Comparison of ENCODE assay signal across 8 cellular contexts in the genomic region with DNA sequence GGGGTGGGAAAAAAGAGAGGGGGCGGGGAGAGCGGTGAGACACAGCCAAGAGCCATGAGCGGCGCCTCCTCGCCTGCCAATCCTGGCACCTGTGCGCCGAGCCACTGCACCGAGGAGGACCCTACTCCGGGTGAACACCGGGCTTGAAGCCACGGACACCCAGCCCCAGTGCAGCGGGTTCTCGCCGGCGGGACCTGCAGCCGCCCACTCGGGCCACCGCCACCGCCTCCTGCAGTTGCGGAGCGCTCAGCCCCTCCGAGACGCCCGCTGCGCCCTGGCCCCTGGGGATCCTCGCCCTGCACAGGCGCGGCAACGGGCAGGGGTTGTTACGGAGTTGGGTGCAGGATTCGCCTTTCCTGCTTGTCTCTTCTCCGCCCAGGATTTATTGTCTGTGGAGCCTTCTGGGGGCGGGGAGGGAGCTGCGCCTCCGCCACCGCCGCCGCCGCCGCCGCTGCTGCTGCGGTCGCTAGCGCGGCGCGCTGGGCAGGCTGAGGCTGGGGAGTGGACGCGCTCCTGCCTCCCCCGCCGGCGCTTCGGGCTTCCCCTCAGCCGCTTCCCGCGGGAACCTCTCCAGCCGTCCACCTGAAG. TPM values are rescaled to one million over a fixed set of nuclear protein-coding genes. Genes with fewer than 3 reads are reported as not detected.
A peak's percentile ranks its signal among the peaks of the same experiment; 100 is the strongest.
DNase-seq lines count a peak whose midpoint lies in the region; ATAC-seq and TF ChIP-seq lines count a peak whose summit lies in the region.

Gene LRRC7 (plus strand): TSS at position 76 of the 588 bp plus-strand sequence. CDS start 718 bp downstream, outside the sequence.

- peak within 1 kb of the TSS; percentile 69 for H3K56ac ChIP-seq in mesendoderm (ENCODE audit: low read length)

- no CpG with 5 or more reads among the region's 57 CpGs for WGBS in mesendoderm (ENCODE audit: extremely low coverage, insufficient coverage, low lambda C conversion rate)
- WGBS in upper lobe of left lung, 2 donors = 7 to 10% methylated on average over 6 to 37 of the region's 57 CpGs

- peaks cover 15% of the 10 kb centered on the region for H3K27me3 ChIP-seq in mesendoderm (ENCODE audit: insufficient read depth, low read length, poor library complexity)
- peaks cover 0 to 23% (median 10%) of the 10 kb centered on the region in 4 donors for H3K27me3 ChIP-seq in upper lobe of left lung

- no peak within 1 kb of the TSS for H4K8ac ChIP-seq in mesendoderm (ENCODE audit: low read depth, low read length)

- ATAC-seq in HG03354 (IDR thresholded peaks at IDR 0.05; ENCODE audit: poor library complexity, severe bottlenecking, unreplicated experiment) (peak; percentile 28), upper lobe of left lung (ENCODE audit: low FRiP score in 2 of 2) (peak in 1 of 2 donors; percentile 62)

- no peak within 1 kb of the TSS for H2BK15ac ChIP-seq in mesendoderm (replicated peaks; ENCODE audit: low read depth)

- no peak within 1 kb of the TSS for H3K27ac ChIP-seq in SK-N-MC
- no peak within 1 kb of the TSS for H3K27ac ChIP-seq in mesendoderm (ENCODE audit: low read depth, low read length)
- H3K27ac ChIP-seq in upper lobe of left lung = no peak within 1 kb of the TSS

- no peak within 1 kb of the TSS for H3K4ac ChIP-seq in mesendoderm (ENCODE audit: low read depth, low read length)

- H3K18ac ChIP-seq in mesendoderm (ENCODE audit: low read length) = no peak within 1 kb of the TSS

- H2AK5ac ChIP-seq in mesendoderm (ENCODE audit: low read length) = no peak within 1 kb of the TSS

- no peak for TF ChIP-seq EP300 in upper lobe of left lung (IDR thresholded peaks at IDR 0.05)

- H3K23ac ChIP-seq in mesendoderm (ENCODE audit: low read length) = no peak within 1 kb of the TSS

- H3K9me3 ChIP-seq in SK-N-MC (ENCODE audit: low read depth, low read length) (no peaks in the 10 kb centered on the region), upper lobe of left lung (no peaks in the 10 kb centered on the region)

- no peaks in the 10 kb centered on the region for H3K79me2 ChIP-seq in mesendoderm (ENCODE audit: control insufficient read depth, insufficient read depth, low read length)

- H3K4me1 ChIP-seq in mesendoderm (ENCODE audit: control insufficient read depth, low read depth, low read length) (no peaks in the 10 kb centered on the region), upper lobe of left lung (peaks cover 10 to 31% (median 15%) of the 10 kb centered on the region in 4 donors)

- in situ Hi-C loops in G401 (cut with HindIII; ENCODE audit: low sequenced_read_pairs) = no loop called here

- TF ChIP-seq CTCF in epithelial cell of proximal tubule (conservative IDR thresholded peaks at IDR 0.05; ENCODE audit: low read depth, low read length) = no peak
- no peak for TF ChIP-seq CTCF in upper lobe of left lung (IDR thresholded peaks at IDR 0.05)

- H3K36me3 ChIP-seq in SK-N-MC (ENCODE audit: insufficient read depth, low read length) (no peaks in the 10 kb centered on the region), mesendoderm (ENCODE audit: control insufficient read depth, insufficient read depth, low read length) (no peaks in the 10 kb centered on the region), upper lobe of left lung (no peaks in the 10 kb centered on the region)

- peak within 1 kb of the TSS; percentile 79 for H3K4me3 ChIP-seq in SK-N-MC
- H3K4me3 ChIP-seq in epithelial cell of proximal tubule (ENCODE audit: low read depth, low read length) = peak within 1 kb of the TSS; percentile 59
- H3K4me3 ChIP-seq in mesendoderm (ENCODE audit: low read length) = peak within 1 kb of the TSS; percentile 49
- H3K4me3 ChIP-seq in upper lobe of left lung = peak within 1 kb of the TSS in 3 of 4 donors; percentile 31 to 47 (median 46)

- DNase-seq in ELF-1 (ENCODE audit: low read depth, low spot score) = peak; percentile 37
- no peak for DNase-seq in SK-N-MC (ENCODE audit: low read depth, low spot score)
- DNase-seq in epithelial cell of proximal tubule (ENCODE audit: low read depth) = no peak
- DNase-seq in mesendoderm = peak; percentile 55
- DNase-seq in upper lobe of left lung = peak in 1 of 2 donors; percentile 84
- no peak for DNase-seq in G401 (ENCODE audit: low spot score)
- DNase-seq in GM19240 (ENCODE audit: insufficient read length, low spot score) = no peak

- H3K79me1 ChIP-seq in mesendoderm (ENCODE audit: low read length) = no peaks in the 10 kb centered on the region

- H4K5ac ChIP-seq in mesendoderm (ENCODE audit: low read length) = no peak within 1 kb of the TSS

- TF ChIP-seq POLR2A in upper lobe of left lung (IDR thresholded peaks at IDR 0.05) = no peak

- no peak within 1 kb of the TSS for H3K9ac ChIP-seq in SK-N-MC (ENCODE audit: insufficient read length)
- peak within 1 kb of the TSS; percentile 40 for H3K9ac ChIP-seq in mesendoderm (ENCODE audit: low read length)

- H2BK5ac ChIP-seq in mesendoderm (ENCODE audit: low read length) = no peak within 1 kb of the TSS

- H2BK120ac ChIP-seq in mesendoderm (ENCODE audit: low read depth, low read length) = no peak within 1 kb of the TSS

- peak within 1 kb of the TSS; percentile 74 for H3K4me2 ChIP-seq in mesendoderm (ENCODE audit: low read length)

RNA-seq across cellular contexts. Expression of gene LRRC7, which starts in this region (rescaled TPM):
- total RNA-seq in epithelial cell of proximal tubule (not detected in 2 replicates), upper lobe of left lung (not detected)
- not detected for polyA plus RNA-seq in mesendoderm (2013, experiment 1 of 2)
- polyA plus RNA-seq in mesendoderm (2013, experiment 2 of 2) = 0.01 TPM
- not detected in 2 replicates for total RNA-seq in G401 (2014; rRNA removed; shearing (Covaris generic))

Comparison
In these comparisons a context has a peak if more than half of its experiments do, and no peak if none do; other contexts are left out.
1. DNase-seq: peak in ELF-1 (single experiment) and mesendoderm (single experiment); none in SK-N-MC (single experiment), epithelial cell of proximal tubule (single experiment), G401 (single experiment) and GM19240 (single experiment).
2. Peak in every context shown above with its lines, with median percentiles within 50 percentile points of each other: H3K4me3 ChIP-seq.